Comparison of ENCODE assay signal across 1 cellular context in genomic region chr11:68010058-68011041, GRCh38.
A peak's percentile ranks its signal among the peaks of the same experiment; 100 is the strongest.
TF ChIP-seq lines count a peak whose summit lies in the region.

TSS of gene ALDH3B1 (plus strand) at chr11:68010327. CDS start at chr11:68015298, 4,971 bp downstream.

TF ChIP-seq in HepG2, 621 proteins besides CTCF, POLR2A, EP300 and RAD21 (continued from another document and continues in another):
- TF ChIP-seq ZNF597 (CRISPR knock-in tag; IDR thresholded peaks at IDR 0.05) (no peak), ZSCAN30 (CRISPR knock-in tag; IDR thresholded peaks at IDR 0.05) (no peak), PREB (CRISPR knock-in tag; IDR thresholded peaks at IDR 0.05) (no peak), ATRX (CRISPR knock-in tag; IDR thresholded peaks at IDR 0.05; ENCODE audit: borderline replicate concordance) (no peak), ZNF20 (CRISPR knock-in tag; IDR thresholded peaks at IDR 0.05) (no peak), LCORL (IDR thresholded peaks at IDR 0.05) (no peak), LCORL (CRISPR knock-in tag; IDR thresholded peaks at IDR 0.05) (peak; percentile 80), ATF7-NPFF (CRISPR knock-in tag; IDR thresholded peaks at IDR 0.05; ENCODE audit: low read depth) (no peak), ZBTB8A (CRISPR knock-in tag; IDR thresholded peaks at IDR 0.05; ENCODE audit: borderline replicate concordance, low read depth) (no peak), ZNF569 (CRISPR knock-in tag; IDR thresholded peaks at IDR 0.05; ENCODE audit: borderline replicate concordance) (no peak), AHR (CRISPR knock-in tag; IDR thresholded peaks at IDR 0.05) (no peak; the same call in 1 of the 2 replicates), AKNA (CRISPR knock-in tag; IDR thresholded peaks at IDR 0.05; ENCODE audit: borderline replicate concordance) (no peak), ZFX (CRISPR knock-in tag; IDR thresholded peaks at IDR 0.05; ENCODE audit: low read depth) (peak; percentile 89), ZNF580 (CRISPR knock-in tag; IDR thresholded peaks at IDR 0.05; ENCODE audit: borderline replicate concordance, low read depth) (peak; percentile 54; the same call in 1 of the 2 replicates), MXD4 (CRISPR knock-in tag; IDR thresholded peaks at IDR 0.05) (no peak), SRSF1 (optimal IDR thresholded peaks at IDR 0.05; ENCODE audit: low read depth, low read length) (peak; percentile 85), TMF1 (CRISPR knock-in tag; IDR thresholded peaks at IDR 0.05; ENCODE audit: low read depth) (no peak), ZNF616 (CRISPR knock-in tag; IDR thresholded peaks at IDR 0.05; ENCODE audit: low read depth) (no peak; the same call in 1 of the 2 replicates), ZNF841 (CRISPR knock-in tag; IDR thresholded peaks at IDR 0.05; ENCODE audit: borderline replicate concordance) (no peak), TBP (CRISPR knock-in tag; IDR thresholded peaks at IDR 0.05) (no peak), ZNF335 (CRISPR knock-in tag; IDR thresholded peaks at IDR 0.05) (no peak), CHD4 (IDR thresholded peaks at IDR 0.05; ENCODE audit: borderline replicate concordance, low read length) (no peak; the same call in 1 of the 2 replicates), ZNF788 (CRISPR knock-in tag; IDR thresholded peaks at IDR 0.05; ENCODE audit: borderline replicate concordance) (peak; percentile 72; the same call in 1 of the 2 replicates), SNAPC2 (CRISPR knock-in tag; IDR thresholded peaks at IDR 0.05) (no peak), RNF219 (CRISPR knock-in tag; IDR thresholded peaks at IDR 0.05) (no peak), PRPF4 (IDR thresholded peaks at IDR 0.05; ENCODE audit: low read depth, low read length, poor library complexity, severe bottlenecking) (no peak), HHEX (CRISPR knock-in tag; IDR thresholded peaks at IDR 0.05) (no peak), ZNF629 (CRISPR knock-in tag; conservative IDR thresholded peaks at IDR 0.05) (peak; percentile 48; the same call in 1 of the 2 replicates), TEAD2 (CRISPR knock-in tag; IDR thresholded peaks at IDR 0.05) (no peak), TP53 (CRISPR knock-in tag; conservative IDR thresholded peaks at IDR 0.05) (no peak; the same call in 1 of the 2 replicates), CBX2 (IDR thresholded peaks at IDR 0.05; ENCODE audit: low read depth, low read length) (no peak), CBX2 (CRISPR knock-in tag; IDR thresholded peaks at IDR 0.05; ENCODE audit: low read depth) (no peak), FOSL1 (CRISPR knock-in tag; IDR thresholded peaks at IDR 0.05; ENCODE audit: borderline replicate concordance) (no peak), ZBTB21 (CRISPR knock-in tag; IDR thresholded peaks at IDR 0.05) (no peak), ZNF292 (CRISPR knock-in tag; IDR thresholded peaks at IDR 0.05; ENCODE audit: borderline replicate concordance, low read depth) (peak; percentile 94), HDAC1 (CRISPR knock-in tag; IDR thresholded peaks at IDR 0.05) (peak; percentile 60; the same call in 1 of the 2 replicates), HOXA5 (CRISPR knock-in tag; IDR thresholded peaks at IDR 0.05) (no peak; the same call in 1 of the 2 replicates), ZNF772 (CRISPR knock-in tag; IDR thresholded peaks at IDR 0.05) (peak; percentile 81; the same call in 1 of the 2 replicates), ZNF672 (CRISPR knock-in tag; IDR thresholded peaks at IDR 0.05) (no peak), ZNF550 (CRISPR knock-in tag; IDR thresholded peaks at IDR 0.05; ENCODE audit: borderline replicate concordance) (no peak), YEATS2 (CRISPR knock-in tag; IDR thresholded peaks at IDR 0.05; ENCODE audit: borderline replicate concordance) (peak; percentile 34; the same call in 1 of the 2 replicates), SYNCRIP (IDR thresholded peaks at IDR 0.05; ENCODE audit: insufficient read depth, low read depth, low read length) (no peak), RBM39 (IDR thresholded peaks at IDR 0.05; ENCODE audit: low read depth, low read length, poor library complexity, severe bottlenecking) (no peak), ZNF761 (CRISPR knock-in tag; conservative IDR thresholded peaks at IDR 0.05) (no peak; the same call in 1 of the 2 replicates), TOPORS (CRISPR knock-in tag; IDR thresholded peaks at IDR 0.05) (peak; percentile 19; the same call in 1 of the 2 replicates), MAFF (IDR thresholded peaks at IDR 0.05; ENCODE audit: low read depth, low read length) (no peak), RFX1 (IDR thresholded peaks at IDR 0.05) (no peak)
- TF ChIP-seq, protein P1, sequence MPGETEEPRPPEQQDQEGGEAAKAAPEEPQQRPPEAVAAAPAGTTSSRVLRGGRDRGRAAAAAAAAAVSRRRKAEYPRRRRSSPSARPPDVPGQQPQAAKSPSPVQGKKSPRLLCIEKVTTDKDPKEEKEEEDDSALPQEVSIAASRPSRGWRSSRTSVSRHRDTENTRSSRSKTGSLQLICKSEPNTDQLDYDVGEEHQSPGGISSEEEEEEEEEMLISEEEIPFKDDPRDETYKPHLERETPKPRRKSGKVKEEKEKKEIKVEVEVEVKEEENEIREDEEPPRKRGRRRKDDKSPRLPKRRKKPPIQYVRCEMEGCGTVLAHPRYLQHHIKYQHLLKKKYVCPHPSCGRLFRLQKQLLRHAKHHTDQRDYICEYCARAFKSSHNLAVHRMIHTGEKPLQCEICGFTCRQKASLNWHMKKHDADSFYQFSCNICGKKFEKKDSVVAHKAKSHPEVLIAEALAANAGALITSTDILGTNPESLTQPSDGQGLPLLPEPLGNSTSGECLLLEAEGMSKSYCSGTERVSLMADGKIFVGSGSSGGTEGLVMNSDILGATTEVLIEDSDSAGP (CRISPR knock-in tag; IDR thresholded peaks at IDR 0.05; ENCODE audit: borderline replicate concordance) = peak; percentile 76; the same call in 1 of the 2 replicates
- TF ChIP-seq, protein P2, sequence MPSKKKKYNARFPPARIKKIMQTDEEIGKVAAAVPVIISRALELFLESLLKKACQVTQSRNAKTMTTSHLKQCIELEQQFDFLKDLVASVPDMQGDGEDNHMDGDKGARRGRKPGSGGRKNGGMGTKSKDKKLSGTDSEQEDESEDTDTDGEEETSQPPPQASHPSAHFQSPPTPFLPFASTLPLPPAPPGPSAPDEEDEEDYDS (CRISPR knock-in tag; IDR thresholded peaks at IDR 0.05) = peak; percentile 1
- TF ChIP-seq, protein P3, sequence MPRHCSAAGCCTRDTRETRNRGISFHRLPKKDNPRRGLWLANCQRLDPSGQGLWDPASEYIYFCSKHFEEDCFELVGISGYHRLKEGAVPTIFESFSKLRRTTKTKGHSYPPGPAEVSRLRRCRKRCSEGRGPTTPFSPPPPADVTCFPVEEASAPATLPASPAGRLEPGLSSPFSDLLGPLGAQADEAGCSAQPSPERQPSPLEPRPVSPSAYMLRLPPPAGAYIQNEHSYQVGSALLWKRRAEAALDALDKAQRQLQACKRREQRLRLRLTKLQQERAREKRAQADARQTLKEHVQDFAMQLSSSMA (CRISPR knock-in tag; IDR thresholded peaks at IDR 0.05) = no peak
- TF ChIP-seq, protein P4, sequence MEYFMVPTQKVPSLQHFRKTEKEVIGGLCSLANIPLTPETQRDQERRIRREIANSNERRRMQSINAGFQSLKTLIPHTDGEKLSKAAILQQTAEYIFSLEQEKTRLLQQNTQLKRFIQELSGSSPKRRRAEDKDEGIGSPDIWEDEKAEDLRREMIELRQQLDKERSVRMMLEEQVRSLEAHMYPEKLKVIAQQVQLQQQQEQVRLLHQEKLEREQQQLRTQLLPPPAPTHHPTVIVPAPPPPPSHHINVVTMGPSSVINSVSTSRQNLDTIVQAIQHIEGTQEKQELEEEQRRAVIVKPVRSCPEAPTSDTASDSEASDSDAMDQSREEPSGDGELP (IDR thresholded peaks at IDR 0.05; ENCODE audit: borderline replicate concordance, low read depth) = peak; percentile 60; the same call in 1 of the 2 replicates
- TF ChIP-seq, protein P5, sequence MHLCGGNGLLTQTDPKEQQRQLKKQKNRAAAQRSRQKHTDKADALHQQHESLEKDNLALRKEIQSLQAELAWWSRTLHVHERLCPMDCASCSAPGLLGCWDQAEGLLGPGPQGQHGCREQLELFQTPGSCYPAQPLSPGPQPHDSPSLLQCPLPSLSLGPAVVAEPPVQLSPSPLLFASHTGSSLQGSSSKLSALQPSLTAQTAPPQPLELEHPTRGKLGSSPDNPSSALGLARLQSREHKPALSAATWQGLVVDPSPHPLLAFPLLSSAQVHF (CRISPR knock-in tag; IDR thresholded peaks at IDR 0.05) = no peak
- TF ChIP-seq, protein P6, sequence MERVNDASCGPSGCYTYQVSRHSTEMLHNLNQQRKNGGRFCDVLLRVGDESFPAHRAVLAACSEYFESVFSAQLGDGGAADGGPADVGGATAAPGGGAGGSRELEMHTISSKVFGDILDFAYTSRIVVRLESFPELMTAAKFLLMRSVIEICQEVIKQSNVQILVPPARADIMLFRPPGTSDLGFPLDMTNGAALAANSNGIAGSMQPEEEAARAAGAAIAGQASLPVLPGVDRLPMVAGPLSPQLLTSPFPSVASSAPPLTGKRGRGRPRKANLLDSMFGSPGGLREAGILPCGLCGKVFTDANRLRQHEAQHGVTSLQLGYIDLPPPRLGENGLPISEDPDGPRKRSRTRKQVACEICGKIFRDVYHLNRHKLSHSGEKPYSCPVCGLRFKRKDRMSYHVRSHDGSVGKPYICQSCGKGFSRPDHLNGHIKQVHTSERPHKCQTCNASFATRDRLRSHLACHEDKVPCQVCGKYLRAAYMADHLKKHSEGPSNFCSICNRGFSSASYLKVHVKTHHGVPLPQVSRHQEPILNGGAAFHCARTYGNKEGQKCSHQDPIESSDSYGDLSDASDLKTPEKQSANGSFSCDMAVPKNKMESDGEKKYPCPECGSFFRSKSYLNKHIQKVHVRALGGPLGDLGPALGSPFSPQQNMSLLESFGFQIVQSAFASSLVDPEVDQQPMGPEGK (CRISPR knock-in tag; IDR thresholded peaks at IDR 0.05) = peak; percentile 69
